Comparison of ENCODE assay signal across 21 cellular contexts in the genomic region with DNA sequence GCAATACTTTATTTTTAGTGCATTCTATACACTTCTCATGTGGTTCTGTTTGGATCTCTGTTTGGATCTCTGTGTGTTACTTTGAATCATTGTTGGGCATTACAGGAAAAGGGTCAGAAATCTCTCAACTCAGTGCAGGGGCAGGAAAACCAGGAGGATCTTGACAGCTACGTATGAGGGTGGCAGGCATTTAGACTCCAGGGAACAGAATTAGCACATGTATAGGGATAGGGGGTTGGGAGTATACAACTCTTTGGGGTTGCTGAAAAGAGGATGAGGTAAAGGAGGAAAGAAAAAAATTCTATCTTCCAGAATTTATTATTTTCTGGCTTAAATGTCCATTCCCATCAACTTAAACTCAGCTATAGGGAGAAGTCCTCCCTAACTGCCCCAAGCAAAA.
"Had no signal": no experiment of that assay in that cellular context is flagged by ENCODE, and none has a peak within 500 bp of the region (broad histone marks: within the 10 kb centered on the region; RNA-seq: fewer than 3 reads in every experiment).

No MANE protein-coding gene starts in this region.

- H3K4me2 ChIP-seq: KMS-11 had no signal

- H3K9me3 Mint-ChIP-seq: central memory CD8-positive, alpha-beta T cell had no signal

- DNase-seq: activated B cell treated with CpG ODN at 0.5 μM for 24 hours; activated CD4-positive, alpha-beta memory T cell treated with anti-CD3 and anti-CD28 coated beads for 36 hours; activated CD4-positive, alpha-beta T cell treated with anti-CD3 and anti-CD28 coated beads, Interleukin-2, amount 10 ng/mL, durations not matched to agents 7 days and 5 days; activated CD8-positive, alpha-beta memory T cell treated with anti-CD3 and anti-CD28 coated beads for 24 hours; activated naive CD4-positive, alpha-beta T cell treated with anti-CD3 and anti-CD28 coated beads, Interleukin-2, amount 50 U/mL, for 16 hours; activated T-cell treated with anti-CD3 and anti-CD28 coated beads, Interleukin-2, amount 50 U/mL, for 72 hours; amygdala; MG63; NCI-H1105; NCI-H1436; NCI-H1694 treated with DMSO at 0.1 percent for 48 hours; NCI-H2029 treated with DMSO at 0.1 percent for 48 hours; NCI-H510A treated with DMSO at 0.1 percent for 48 hours; NCI-H69; NK-92 treated with Interleukin-12 subunit alpha and Interleukin-12 subunit beta, amount 100 ng/mL, for 24 hours; PC-3; SHP77 treated with DMSO at 0.1 percent for 48 hours had no signal

- H3K27ac Mint-ChIP-seq: activated B cell treated with CpG ODN at 0.5 μM for 24 hours; activated CD4-positive, alpha-beta memory T cell treated with anti-CD3 and anti-CD28 coated beads for 36 hours; activated CD4-positive, alpha-beta T cell treated with anti-CD3 and anti-CD28 coated beads, Interleukin-2, amount 10 ng/mL, durations not matched to agents 7 days and 5 days; activated T-cell treated with anti-CD3 and anti-CD28 coated beads, Interleukin-2, amount 50 U/mL, for 72 hours; brain; T-helper 1 cell treated with Interleukin-12 subunit alpha and Interleukin-12 subunit beta and Interleukin-4 antibody, amounts not matched to agents 30 μg/mL and 1 μg/mL, for 36 hours had no signal

- H3K4me3 Mint-ChIP-seq: activated B cell treated with CpG ODN at 0.5 μM for 24 hours; activated CD4-positive, alpha-beta memory T cell treated with anti-CD3 and anti-CD28 coated beads for 36 hours; activated CD4-positive, alpha-beta T cell treated with anti-CD3 and anti-CD28 coated beads, Interleukin-2, amount 10 ng/mL, durations not matched to agents 7 days and 5 days; brain; central memory CD8-positive, alpha-beta T cell; T-helper 1 cell treated with Interleukin-12 subunit alpha and Interleukin-12 subunit beta and Interleukin-4 antibody, amounts not matched to agents 30 μg/mL and 1 μg/mL, for 36 hours had no signal

- H3K36me3 Mint-ChIP-seq: brain had no signal

- H3K27me3 Mint-ChIP-seq: activated CD4-positive, alpha-beta memory T cell treated with anti-CD3 and anti-CD28 coated beads for 36 hours; central memory CD8-positive, alpha-beta T cell had no signal

- H3K36me3 ChIP-seq: MG63 had no signal

- H3K27ac ChIP-seq: KMS-11 had no signal

- ATAC-seq: activated T-cell treated with anti-CD3 and anti-CD28 coated beads, Interleukin-2, amount 50 U/mL, for 72 hours; PC-3 had no signal

- H3K4me1 Mint-ChIP-seq: brain had no signal

- H3K4me3 ChIP-seq: MG63 had no signal

- H3K9ac ChIP-seq: KMS-11 had no signal
